In the genomic region with DNA sequence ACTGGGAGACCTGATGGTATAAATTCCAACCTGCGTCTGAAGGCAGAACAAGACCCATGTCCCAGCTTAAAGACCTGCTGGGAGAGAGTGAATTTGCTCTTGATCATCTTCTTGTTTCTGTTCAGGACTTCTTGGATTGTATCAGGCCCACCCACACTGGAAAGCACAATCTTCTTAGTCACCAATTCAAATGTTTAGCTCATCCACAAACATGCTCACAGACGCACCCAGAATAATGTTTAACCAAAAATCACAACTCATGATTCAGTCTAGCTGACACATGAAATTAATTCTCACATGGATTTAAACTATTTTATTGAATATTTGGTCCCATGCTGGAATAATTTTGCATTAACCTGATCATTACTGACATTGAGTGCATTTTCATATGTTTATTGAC, we compare ENCODE assay signal across 34 cellular contexts. TPM values are rescaled to one million over a fixed set of nuclear protein-coding genes. Genes with fewer than 3 reads are reported as not detected.
"Had no signal": no experiment of that assay in that cellular context is flagged by ENCODE, and none has a peak within 500 bp of the region (broad histone marks: within the 10 kb centered on the region; RNA-seq: fewer than 3 reads in every experiment).

No MANE protein-coding gene starts in this region.

- H3K4me1 ChIP-seq: foreskin keratinocyte, gastroesophageal sphincter, left lung, pancreas, spleen, testis, tibial artery had no signal

- H3K36me3 ChIP-seq: gastroesophageal sphincter, heart left ventricle, left lung, neutrophil, pancreas, sigmoid colon, spleen, tibial artery had no signal

- H3K4me3 ChIP-seq: dorsolateral prefrontal cortex, gastroesophageal sphincter, heart left ventricle, hepatocyte, left lung, mucosa of descending colon, pancreas, sigmoid colon, skin epidermis, spleen, testis, tibial artery had no signal

- ATAC-seq: esophagus mucosa; foreskin keratinocyte; gastroesophageal sphincter; mucosa of descending colon; natural killer cell treated with Interleukin-12 subunit alpha and Interleukin-12 subunit beta and Interleukin-15 and Interleukin-18, amount 100 ng/mL, for 72 hours; pancreas; right cardiac atrium; stimulated activated memory B cell treated with anti-CD40 and anti-IgM and Interleukin-4, amounts not matched to agents 10 μg/mL and 1 μg/mL and 100 μg/mL, for 72 hours; stimulated activated naive CD8-positive, alpha-beta T cell treated with anti-CD3 and anti-CD28 coated beads, Interleukin-15, Interleukin-2, amounts not matched to agents 100 U/mL and 50 U/mL, for 24 hours had no signal

- H3K27me3 ChIP-seq: foreskin keratinocyte, gastroesophageal sphincter, heart left ventricle, hepatocyte, left lung, neutrophil, sigmoid colon, testis, tibial artery had no signal

- H3K27ac ChIP-seq: dorsolateral prefrontal cortex, foreskin keratinocyte, gastroesophageal sphincter, hepatocyte, left lung, neutrophil, pancreas, sigmoid colon, skin epidermis, spleen, testis, tibial artery had no signal

- FAIRE-seq: colon, islet of Langerhans had no signal

- H3K9me3 ChIP-seq: gastroesophageal sphincter, heart left ventricle, left lung, mucosa of descending colon, neutrophil, pancreas, sigmoid colon, spleen, testis, tibial artery had no signal

- H2AFZ ChIP-seq: hepatocyte had no signal

- H3K79me2 ChIP-seq: hepatocyte had no signal

- H3K4me2 ChIP-seq: hepatocyte had no signal

- DNase-seq: dorsolateral prefrontal cortex; effector CD4-positive, alpha-beta T cell; foreskin keratinocyte; heart left ventricle; left lung; mesenchymal stem cell; mucosa of descending colon; naive B cell; pancreas; right cardiac atrium; sigmoid colon; spleen; stimulated activated CD4-positive, alpha-beta T cell treated with anti-CD3 and anti-CD28 coated beads, Interleukin-4, amount 100 ng/mL, for 4 hours; stimulated activated naive CD8-positive, alpha-beta T cell treated with anti-CD3 and anti-CD28 coated beads, Interleukin-15, Interleukin-2, amounts not matched to agents 100 U/mL and 50 U/mL, for 24 hours; substantia nigra; testis; tibial artery had no signal

RNA-seq across cellular contexts. Expression of a gene that starts 37.8 kb away (rescaled TPM):
- total RNA-seq: dorsolateral prefrontal cortex; esophagus mucosa; fibroblast of lung; foreskin keratinocyte; heart left ventricle; hepatocyte; left lung; lower leg skin; lung microvascular endothelial cell; mesothelial cell of epicardium; mucosa of descending colon; natural killer cell treated with Interleukin-12 subunit alpha and Interleukin-12 subunit beta and Interleukin-15 and Interleukin-18, amount 100 ng/mL, for 72 hours; neural crest cell; omental fat pad; pancreas; posterior vena cava; right cardiac atrium; spleen; urinary bladder had no signal
- polyA plus RNA-seq: fibroblast of lung, foreskin keratinocyte, heart left ventricle, hepatocyte, right cardiac atrium, sigmoid colon, spleen, urinary bladder had no signal
